Comparison of ENCODE assay signal across 13 cellular contexts in the genomic region with DNA sequence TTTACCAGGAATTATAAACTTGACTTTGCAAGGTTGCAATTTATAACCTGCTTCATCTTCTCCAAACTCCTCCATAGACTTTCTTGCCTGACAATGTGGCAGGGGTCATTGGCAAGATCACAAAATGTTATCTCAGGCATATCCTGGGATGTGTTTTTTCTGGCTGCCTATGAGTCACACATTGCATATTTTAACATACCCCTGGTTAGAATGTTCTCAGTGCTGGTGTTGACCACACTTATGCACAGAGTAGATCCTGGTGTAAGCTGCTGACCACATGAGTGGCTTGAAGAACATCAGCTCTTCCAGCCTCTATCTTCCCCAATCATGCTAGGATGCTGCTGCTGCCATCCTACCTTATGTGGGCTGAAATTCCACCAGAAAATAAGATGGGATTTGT.
A peak's percentile ranks its signal among the peaks of the same experiment; 100 is the strongest.
DNase-seq lines count a peak whose midpoint lies in the region; ATAC-seq and TF ChIP-seq lines count a peak whose summit lies in the region.
"Had no signal": no experiment of that assay in that cellular context is flagged by ENCODE, and none has a peak within 500 bp of the region (broad histone marks: within the 10 kb centered on the region; RNA-seq: fewer than 3 reads in every experiment).

No MANE protein-coding gene starts in this region.

- H3K27ac ChIP-seq in brain microvascular endothelial cell = no peak overlapping the region
- H3K27ac ChIP-seq: epithelial cell of prostate, thyroid gland had no signal

- no peak for TF ChIP-seq CTCF in AG10803 (conservative IDR thresholded peaks at IDR 0.05; ENCODE audit: low read length)
- TF ChIP-seq CTCF in brain microvascular endothelial cell (IDR thresholded peaks at IDR 0.05; ENCODE audit: low read depth, low read length, missing control alignments) = no peak
- no peak for TF ChIP-seq CTCF in kidney epithelial cell (IDR thresholded peaks at IDR 0.05; ENCODE audit: insufficient read depth, low read length, poor library complexity, severe bottlenecking)

- in situ Hi-C loops in brain microvascular endothelial cell (cut with HindIII; ENCODE audit: low pct_ligation_motif_present, low sequenced_read_pairs) = no loop called here

- no peaks in the 10 kb centered on the region; the same call in 1 of the 2 replicates for H3K27me3 ChIP-seq in MG63
- H3K27me3 ChIP-seq in brain microvascular endothelial cell (replicated peaks) = no peaks in the 10 kb centered on the region
- no peaks in the 10 kb centered on the region for H3K27me3 ChIP-seq in kidney epithelial cell (ENCODE audit: control insufficient read depth, insufficient read depth, low read length)
- H3K27me3 ChIP-seq: thyroid gland had no signal

- H3K4me3 ChIP-seq in AG10803 (ENCODE audit: low read length) (no peak overlapping the region), MG63 (no peak overlapping the region), brain microvascular endothelial cell (ENCODE audit: low read depth, low read length) (no peak overlapping the region), kidney epithelial cell (ENCODE audit: low read depth, low read length) (no peak overlapping the region)
- H3K4me3 ChIP-seq: thyroid gland had no signal

- H3K36me3 ChIP-seq in MG63 (no peaks in the 10 kb centered on the region), brain microvascular endothelial cell (replicated peaks) (no peaks in the 10 kb centered on the region), kidney epithelial cell (ENCODE audit: control insufficient read depth, insufficient read depth, low read length) (no peaks in the 10 kb centered on the region)
- H3K36me3 ChIP-seq: thyroid gland had no signal

- DNase-seq in AG10803 (ENCODE audit: low read depth) (peak; percentile 89), MG63 (peak; percentile 21), brain microvascular endothelial cell (peak; percentile 64), kidney epithelial cell (ENCODE audit: low read depth) (peak; percentile 12), T-helper 9 cell (no peak)
- DNase-seq: NCI-H1417 treated with DMSO at 0.1 percent for 48 hours, NCI-H524 treated with DMSO at 0.1 percent for 48 hours, posterior cingulate gyrus, thyroid gland had no signal

- ATAC-seq in HG03571 (IDR thresholded peaks at IDR 0.05; ENCODE audit: unreplicated experiment) = no peak
- no peak for ATAC-seq in GM21786 (IDR thresholded peaks at IDR 0.05; ENCODE audit: unreplicated experiment)
- no peak for ATAC-seq in GM21528 (IDR thresholded peaks at IDR 0.05; ENCODE audit: low FRiP score, unreplicated experiment)

- peaks cover 5% of the 10 kb centered on the region for H3K9me3 ChIP-seq in MG63
- H3K9me3 ChIP-seq: thyroid gland had no signal
